Comparison of ENCODE assay signal across 27 cellular contexts in genomic region chr19:34418300-34418699, GRCh38.
"Had no signal": no experiment of that assay in that cellular context is flagged by ENCODE, and none has a peak within 500 bp of the region (broad histone marks: within the 10 kb centered on the region; RNA-seq: fewer than 3 reads in every experiment).

No MANE protein-coding gene starts in this region.

- H3K4me3 Mint-ChIP-seq: activated CD4-positive, alpha-beta memory T cell treated with anti-CD3 and anti-CD28 coated beads, Interleukin-2, amount 10 ng/mL, durations not matched to agents 7 days and 5 days; activated CD4-positive, alpha-beta T cell treated with anti-CD3 and anti-CD28 coated beads, Interleukin-2, amount 10 ng/mL, durations not matched to agents 7 days and 5 days; activated naive CD8-positive, alpha-beta T cell; activated T-cell treated with anti-CD3 and anti-CD28 coated beads, Interleukin-2, amount 50 U/mL, for 4 hours; activated T-helper 17 cell treated with anti-CD3 and anti-CD28 coated beads, Interleukin-2, amount 50 U/mL, for 72 hours; effector memory CD8-positive, alpha-beta T cell; WTC11 had no signal

- H3K9me3 ChIP-seq: body of pancreas, esophagus muscularis mucosa, gastrocnemius medialis, heart left ventricle had no signal

- ATAC-seq: activated T-cell treated with anti-CD3 and anti-CD28 coated beads, Interleukin-2, amount 50 U/mL, for 4 hours; activated T-helper 17 cell treated with anti-CD3 and anti-CD28 coated beads, Interleukin-2, amount 50 U/mL, for 72 hours; body of pancreas; effector memory CD8-positive, alpha-beta T cell; foreskin keratinocyte; gastrocnemius medialis; heart left ventricle; WTC11 had no signal

- H3K4me3 ChIP-seq: body of pancreas, esophagus muscularis mucosa, gastrocnemius medialis, heart left ventricle had no signal

- H3K27ac Mint-ChIP-seq: activated CD4-positive, alpha-beta memory T cell treated with anti-CD3 and anti-CD28 coated beads, Interleukin-2, amount 10 ng/mL, durations not matched to agents 7 days and 5 days; activated CD4-positive, alpha-beta T cell treated with anti-CD3 and anti-CD28 coated beads, Interleukin-2, amount 10 ng/mL, durations not matched to agents 7 days and 5 days; activated naive CD8-positive, alpha-beta T cell; activated T-helper 17 cell treated with anti-CD3 and anti-CD28 coated beads, Interleukin-2, amount 50 U/mL, for 72 hours; effector memory CD8-positive, alpha-beta T cell; WTC11 had no signal

- H3K4me1 Mint-ChIP-seq: activated T-helper 17 cell treated with anti-CD3 and anti-CD28 coated beads, Interleukin-2, amount 50 U/mL, for 72 hours; WTC11 had no signal

- H3K27ac ChIP-seq: body of pancreas, esophagus muscularis mucosa, foreskin keratinocyte, gastrocnemius medialis, heart left ventricle had no signal

- H3K36me3 Mint-ChIP-seq: activated naive CD8-positive, alpha-beta T cell had no signal

- H3K27me3 Mint-ChIP-seq: activated CD4-positive, alpha-beta memory T cell treated with anti-CD3 and anti-CD28 coated beads, Interleukin-2, amount 10 ng/mL, durations not matched to agents 7 days and 5 days; activated CD4-positive, alpha-beta T cell treated with anti-CD3 and anti-CD28 coated beads, Interleukin-2, amount 10 ng/mL, durations not matched to agents 7 days and 5 days; activated naive CD8-positive, alpha-beta T cell; activated T-helper 17 cell treated with anti-CD3 and anti-CD28 coated beads, Interleukin-2, amount 50 U/mL, for 72 hours; effector memory CD8-positive, alpha-beta T cell had no signal

- H3K9me3 Mint-ChIP-seq: activated CD4-positive, alpha-beta memory T cell treated with anti-CD3 and anti-CD28 coated beads, Interleukin-2, amount 10 ng/mL, durations not matched to agents 7 days and 5 days; activated CD4-positive, alpha-beta T cell treated with anti-CD3 and anti-CD28 coated beads, Interleukin-2, amount 10 ng/mL, durations not matched to agents 7 days and 5 days; activated T-cell treated with anti-CD3 and anti-CD28 coated beads, Interleukin-2, amount 50 U/mL, for 4 hours; activated T-helper 17 cell treated with anti-CD3 and anti-CD28 coated beads, Interleukin-2, amount 50 U/mL, for 72 hours; effector memory CD8-positive, alpha-beta T cell; WTC11 had no signal

- DNase-seq: activated CD4-positive, alpha-beta memory T cell treated with anti-CD3 and anti-CD28 coated beads, Interleukin-2, amount 10 ng/mL, durations not matched to agents 7 days and 5 days; activated CD4-positive, alpha-beta T cell treated with anti-CD3 and anti-CD28 coated beads for 1 hour; activated CD4-positive, alpha-beta T cell treated with anti-CD3 and anti-CD28 coated beads for 4 hours; activated CD4-positive, alpha-beta T cell treated with anti-CD3 and anti-CD28 coated beads, Interleukin-2, amount 10 ng/mL, durations not matched to agents 7 days and 5 days; activated CD4-positive, alpha-beta T cell treated with anti-CD3 and anti-CD28 coated beads, Interleukin-2, amount 50 U/mL, for 4 hours; activated gamma-delta T cell; activated naive CD4-positive, alpha-beta T cell; activated naive CD4-positive, alpha-beta T cell treated with anti-CD3 and anti-CD28 coated beads, Interleukin-2, amount 50 U/mL, for 16 hours; activated T-cell treated with anti-CD3 and anti-CD28 coated beads, Interleukin-2, amount 50 U/mL, for 4 hours; amniotic stem cell; aorta; body of pancreas; caudate nucleus; cortex of kidney; dermis blood vessel endothelial cell; effector CD4-positive, alpha-beta T cell; effector memory CD8-positive, alpha-beta T cell; erythroblast; foreskin keratinocyte; gastrocnemius medialis; glutamatergic neuron; heart left ventricle; T-helper 2 cell had no signal

- H3K4me1 ChIP-seq: body of pancreas, esophagus muscularis mucosa, gastrocnemius medialis, heart left ventricle had no signal
